In genomic region chr1:32759997-32760623, GRCh38 we compare ENCODE assay signal across 1 cellular context.
TF ChIP-seq lines count a peak whose summit lies in the region.

No MANE protein-coding gene starts in this region.

TF ChIP-seq in HepG2, 621 proteins besides CTCF, POLR2A, EP300 and RAD21 (continues in another document):
- 0 out of 2 replicates have a peak, but pooled peaks have one; percentile 28 for TF ChIP-seq KDM5B (CRISPR knock-in tag; IDR thresholded peaks at IDR 0.05; ENCODE audit: borderline replicate concordance)
- no peak for TF ChIP-seq SMARCE1 (IDR thresholded peaks at IDR 0.05; ENCODE audit: borderline replicate concordance)
- no peak for TF ChIP-seq CERS6 (CRISPR knock-in tag; IDR thresholded peaks at IDR 0.05)
- TF ChIP-seq ZMAT5 (CRISPR knock-in tag; IDR thresholded peaks at IDR 0.05; ENCODE audit: borderline replicate concordance, low read depth), result no peak
- no peak for TF ChIP-seq NR3C1 (CRISPR knock-in tag; IDR thresholded peaks at IDR 0.05)
- 0 out of 2 replicates have a peak, but pooled peaks have one; percentile 20 for TF ChIP-seq ZBED4 (CRISPR knock-in tag; IDR thresholded peaks at IDR 0.05; ENCODE audit: borderline replicate concordance)
- TF ChIP-seq NCOA2 (CRISPR knock-in tag; IDR thresholded peaks at IDR 0.05), result peak; percentile 80
- 0 out of 2 replicates have a peak, but pooled peaks have one; percentile 82 for TF ChIP-seq MYPOP (CRISPR knock-in tag; IDR thresholded peaks at IDR 0.05)
- TF ChIP-seq ZNF672 (CRISPR knock-in tag; IDR thresholded peaks at IDR 0.05), result no peak
- TF ChIP-seq ZNF234 (CRISPR knock-in tag; conservative IDR thresholded peaks at IDR 0.05), result no peak
- TF ChIP-seq HNRNPK (IDR thresholded peaks at IDR 0.05; ENCODE audit: low read depth, low read length, poor library complexity, severe bottlenecking), result peak; percentile 40
- TF ChIP-seq ADNP (CRISPR knock-in tag; IDR thresholded peaks at IDR 0.05), result no peak
- TF ChIP-seq ZNF17 (CRISPR knock-in tag; IDR thresholded peaks at IDR 0.05), result no peak
- TF ChIP-seq JUN (CRISPR knock-in tag; IDR thresholded peaks at IDR 0.05), result peak; percentile 99
- peak; percentile 47; the same call in 1 of the 2 replicates for TF ChIP-seq ZNF574 (CRISPR knock-in tag; IDR thresholded peaks at IDR 0.05)
- TF ChIP-seq TMF1 (CRISPR knock-in tag; IDR thresholded peaks at IDR 0.05; ENCODE audit: low read depth), result no peak
- no peak for TF ChIP-seq RAD51 (IDR thresholded peaks at IDR 0.05; ENCODE audit: borderline replicate concordance)
- TF ChIP-seq ZNF549 (CRISPR knock-in tag; IDR thresholded peaks at IDR 0.05), result no peak
- no peak for TF ChIP-seq HOXA9 (CRISPR knock-in tag; IDR thresholded peaks at IDR 0.05; ENCODE audit: borderline replicate concordance)
- no peak for TF ChIP-seq ATF4 (CRISPR knock-in tag; IDR thresholded peaks at IDR 0.05)
- no peak for TF ChIP-seq ZBTB1 (CRISPR knock-in tag; IDR thresholded peaks at IDR 0.05; ENCODE audit: borderline replicate concordance)
- no peak for TF ChIP-seq MZF1 (CRISPR knock-in tag; IDR thresholded peaks at IDR 0.05; ENCODE audit: borderline replicate concordance)
- no peak for TF ChIP-seq ZNF615 (CRISPR knock-in tag; IDR thresholded peaks at IDR 0.05; ENCODE audit: borderline replicate concordance)
- TF ChIP-seq ZNF788 (CRISPR knock-in tag; IDR thresholded peaks at IDR 0.05; ENCODE audit: borderline replicate concordance), result peak; percentile 93; the same call in 1 of the 2 replicates
- no peak for TF ChIP-seq SSRP1 (CRISPR knock-in tag; IDR thresholded peaks at IDR 0.05)
- peak; percentile 26; the same call in 1 of the 2 replicates for TF ChIP-seq ZSCAN25 (CRISPR knock-in tag; IDR thresholded peaks at IDR 0.05)
- TF ChIP-seq ATF7-NPFF (CRISPR knock-in tag; IDR thresholded peaks at IDR 0.05; ENCODE audit: low read depth), result peak; percentile 77
- TF ChIP-seq RBFOX2 (IDR thresholded peaks at IDR 0.05; ENCODE audit: low read depth, low read length), result no peak
- TF ChIP-seq ZFP90 (CRISPR knock-in tag; IDR thresholded peaks at IDR 0.05; ENCODE audit: borderline replicate concordance), result no peak
- TF ChIP-seq SP4 (CRISPR knock-in tag; IDR thresholded peaks at IDR 0.05), result no peak
- 0 out of 2 replicates have a peak, but pooled peaks have one; percentile 12 for TF ChIP-seq ETV5 (CRISPR knock-in tag; IDR thresholded peaks at IDR 0.05; ENCODE audit: borderline replicate concordance)
- TF ChIP-seq ZNF776 (CRISPR knock-in tag; IDR thresholded peaks at IDR 0.05), result no peak
- 0 out of 2 replicates have a peak, but pooled peaks have one; percentile 34 for TF ChIP-seq YEATS4 (CRISPR knock-in tag; IDR thresholded peaks at IDR 0.05; ENCODE audit: borderline replicate concordance)
- no peak for TF ChIP-seq SMARCC2 (IDR thresholded peaks at IDR 0.05)
- TF ChIP-seq ZNF567 (CRISPR knock-in tag; IDR thresholded peaks at IDR 0.05; ENCODE audit: borderline replicate concordance), result 0 out of 2 replicates have a peak, but pooled peaks have one; percentile 59
- TF ChIP-seq FOXP4 (CRISPR knock-in tag; IDR thresholded peaks at IDR 0.05), result peak; percentile 81
- TF ChIP-seq SALL2 (CRISPR knock-in tag; IDR thresholded peaks at IDR 0.05), result peak; percentile 55; the same call in 1 of the 2 replicates
- no peak for TF ChIP-seq SOX6 (IDR thresholded peaks at IDR 0.05)
- TF ChIP-seq SOX6 (CRISPR knock-in tag; IDR thresholded peaks at IDR 0.05), result peak; percentile 79
- no peak for TF ChIP-seq SMYD3 (CRISPR knock-in tag; IDR thresholded peaks at IDR 0.05)
- no peak for TF ChIP-seq SNAPC5 (CRISPR knock-in tag; IDR thresholded peaks at IDR 0.05; ENCODE audit: borderline replicate concordance)
- no peak for TF ChIP-seq RFX3 (CRISPR knock-in tag; IDR thresholded peaks at IDR 0.05)
- no peak for TF ChIP-seq ZNF24 (IDR thresholded peaks at IDR 0.05)
- no peak for TF ChIP-seq U2AF2 (IDR thresholded peaks at IDR 0.05; ENCODE audit: low read depth, low read length)
- TF ChIP-seq HNF1A (IDR thresholded peaks at IDR 0.05; ENCODE audit: low read depth), result peak; percentile 19; the same call in 1 of the 2 replicates
- TF ChIP-seq HNF1A (CRISPR knock-in tag; IDR thresholded peaks at IDR 0.05; ENCODE audit: borderline replicate concordance), result peak; percentile 73
